ENCODE assay signal across 8 cellular contexts in genomic region chr11:59207988-59208432, GRCh38. TPM values are rescaled to one million over a fixed set of nuclear protein-coding genes. Genes with fewer than 3 reads are reported as not detected.
A peak's percentile ranks its signal among the peaks of the same experiment; 100 is the strongest.
DNase-seq lines count a peak whose midpoint lies in the region; ATAC-seq and TF ChIP-seq lines count a peak whose summit lies in the region.

No MANE protein-coding gene starts in this region.

- CTCF ChIA-PET in CD4-positive, alpha-beta T cell (lab: Charles Lee), result no interaction called here

- H3K27me3 ChIP-seq in CD4-positive, alpha-beta T cell (ENCODE audit: control insufficient read depth, insufficient read depth, low read length), result no peaks in the 10 kb centered on the region

- no peaks in the 10 kb centered on the region for H3K9me3 ChIP-seq in CD4-positive, alpha-beta T cell (ENCODE audit: control insufficient read depth, low read length)

- no peaks in the 10 kb centered on the region for H3K36me3 Mint-ChIP-seq in CD4-positive, alpha-beta T cell (ENCODE audit: low read depth)
- H3K36me3 Mint-ChIP-seq in activated T-cell treated with anti-CD3 and anti-CD28 coated beads, Interleukin-2, amount 50 U/mL, for 72 hours (ENCODE audit: insufficient read depth in 2 of 2), result no peaks in the 10 kb centered on the region

- peak; percentile 84 for ATAC-seq in CD4-positive, alpha-beta T cell (ENCODE audit: poor library complexity)
- ATAC-seq in GM18909 (IDR thresholded peaks at IDR 0.05; ENCODE audit: poor library complexity, unreplicated experiment), result peak; percentile 81
- peak; percentile 69 for ATAC-seq in HG03095 (IDR thresholded peaks at IDR 0.05; ENCODE audit: unreplicated experiment)
- ATAC-seq in activated T-cell treated with anti-CD3 and anti-CD28 coated beads, Interleukin-2, amount 50 U/mL, for 72 hours (replicated peaks in 1 of 2), result peak; percentile 60 to 67

- H3K27ac Mint-ChIP-seq in CD4-positive, alpha-beta T cell, result peak overlapping the region; percentile 38
- H3K27ac Mint-ChIP-seq in activated T-cell treated with anti-CD3 and anti-CD28 coated beads, Interleukin-2, amount 50 U/mL, for 72 hours, result peak overlapping the region; percentile 2

- peak in 6 of 10 experiments; percentile 2 to 13 (median 10) for DNase-seq in CD4-positive, alpha-beta T cell
- peak; percentile 33 to 60 for DNase-seq in NCI-H526 (lab: John Stamatoyannopoulos, UW)
- peak; percentile 24 to 33 for DNase-seq in activated T-cell treated with anti-CD3 and anti-CD28 coated beads, Interleukin-2, amount 50 U/mL, for 72 hours
- DNase-seq in globus pallidus (ENCODE audit: low spot score), result peak; percentile 68
- DNase-seq in putamen (ENCODE audit: low spot score), result peak; percentile 46
- no peak for DNase-seq in GM19238 (ENCODE audit: insufficient read length, low spot score)

- peaks cover 30% of the 10 kb centered on the region for H3K4me1 Mint-ChIP-seq in CD4-positive, alpha-beta T cell (ENCODE audit: low read depth)
- peaks cover 31% of the 10 kb centered on the region for H3K4me1 Mint-ChIP-seq in activated T-cell treated with anti-CD3 and anti-CD28 coated beads, Interleukin-2, amount 50 U/mL, for 72 hours (ENCODE audit: low read depth)

- peak overlapping the region; percentile 38 for H3K4me3 Mint-ChIP-seq in CD4-positive, alpha-beta T cell
- peak overlapping the region; percentile 51 to 67 for H3K4me3 Mint-ChIP-seq in activated T-cell treated with anti-CD3 and anti-CD28 coated beads, Interleukin-2, amount 50 U/mL, for 72 hours

- intact Hi-C loops in CD4-positive, alpha-beta T cell (cut with DNase I, micrococcal nuclease), result loop anchor here (1.0 kb wide), 2 partner anchors 36 to 37 kb away; partner anchors contain the start of gene DTX4 (in 1 of the 2)

- H3K27me3 Mint-ChIP-seq in CD4-positive, alpha-beta T cell, result no peaks in the 10 kb centered on the region
- peaks cover 41% of the 10 kb centered on the region for H3K27me3 Mint-ChIP-seq in activated T-cell treated with anti-CD3 and anti-CD28 coated beads, Interleukin-2, amount 50 U/mL, for 72 hours (ENCODE audit: low read depth)

- peak; percentile 72 for TF ChIP-seq CTCF in CD4-positive, alpha-beta T cell (IDR thresholded peaks at IDR 0.05)

- no peaks in the 10 kb centered on the region for H3K9me3 Mint-ChIP-seq in CD4-positive, alpha-beta T cell
- no peaks in the 10 kb centered on the region for H3K9me3 Mint-ChIP-seq in activated T-cell treated with anti-CD3 and anti-CD28 coated beads, Interleukin-2, amount 50 U/mL, for 72 hours

- no peak overlapping the region for H3K27ac ChIP-seq in CD4-positive, alpha-beta T cell (ENCODE audit: low read depth, low read length)

- POLR2A ChIA-PET in CD4-positive, alpha-beta T cell (lab: Charles Lee), result interaction anchor here (1.1 kb wide), 1 partner anchor 36 kb away, joined by 7 read pairs; the partner anchor contains the start of gene DTX4

RNA-seq across cellular contexts. Expression of gene MPEG1, which starts 4.7 kb away (rescaled TPM):
- total RNA-seq in CD4-positive, alpha-beta T cell, result 1 to 10 TPM; 2.8 to 2.9 TPM
- total RNA-seq in activated T-cell treated with anti-CD3 and anti-CD28 coated beads, Interleukin-2, amount 50 U/mL, for 72 hours, result under 1 TPM in 1 of 2 donors, not detected in 1; 0.05 TPM

RNA-seq across cellular contexts. Expression of gene DTX4, which starts 36.1 kb away (rescaled TPM):
- total RNA-seq in CD4-positive, alpha-beta T cell, result 1 to 10 TPM in 1 of 2 experiments, under 1 TPM in 1; 0.93 to 1.0 TPM
- under 1 TPM in 1 of 2 donors, not detected in 1; 0.70 TPM for total RNA-seq in activated T-cell treated with anti-CD3 and anti-CD28 coated beads, Interleukin-2, amount 50 U/mL, for 72 hours
